ENCODE assay signal across 21 cellular contexts in genomic region chr9:12790883-12791282, GRCh38. TPM values are rescaled to one million over a fixed set of nuclear protein-coding genes. Genes with fewer than 3 reads are reported as not detected.
A peak's percentile ranks its signal among the peaks of the same experiment; 100 is the strongest.
DNase-seq lines count a peak whose midpoint lies in the region; ATAC-seq, FAIRE-seq and TF ChIP-seq lines count a peak whose summit lies in the region.
"Had no signal": no experiment of that assay in that cellular context is flagged by ENCODE, and none has a peak within 500 bp of the region (broad histone marks: within the 10 kb centered on the region; RNA-seq: fewer than 3 reads in every experiment).

No MANE protein-coding gene starts in this region.

- no peak for TF ChIP-seq CTCF in A549 (IDR thresholded peaks at IDR 0.05)
- no peak for TF ChIP-seq CTCF in IMR-90 (conservative IDR thresholded peaks at IDR 0.05; ENCODE audit: low read depth, low read length)
- no peak for TF ChIP-seq CTCF in osteoblast (IDR thresholded peaks at IDR 0.05; ENCODE audit: extremely low read depth, low read depth, low read length)
- TF ChIP-seq CTCF in adrenal gland (IDR thresholded peaks at IDR 0.05): no peak

- in situ Hi-C loops in IMR-90 (cut with MboI; ENCODE audit: low sequenced_read_pairs): no loop called here

- H3K27ac ChIP-seq in A549: peak overlapping the region; percentile 19 to 73; a peak in 5 of 6 replicates
- no peak overlapping the region for H3K27ac ChIP-seq in IMR-90 (ENCODE audit: insufficient read depth, low read length)
- peak overlapping the region; percentile 52 for H3K27ac ChIP-seq in osteoblast (ENCODE audit: low read depth, low read length)
- H3K27ac ChIP-seq in adrenal gland: no peak overlapping the region
- H3K27ac ChIP-seq: BLaER1, RWPE1 had no signal

- H3K79me2 ChIP-seq in osteoblast (ENCODE audit: insufficient read depth, low read length): peaks cover 83% of the 10 kb centered on the region

- H2AK9ac ChIP-seq in IMR-90 (replicated peaks; ENCODE audit: low read depth, low read length, poor library complexity): no peak overlapping the region

- BruUV-seq in IMR-90 (replicated peaks; lab: Mats Ljungman, UMichigan): no TSS peak

- H4K5ac ChIP-seq in IMR-90 (ENCODE audit: low read depth, low read length): peak overlapping the region; percentile 67

- H4K8ac ChIP-seq in IMR-90 (ENCODE audit: low read depth in 2 of 2, low read length in 2 of 2): no peak overlapping the region; a peak in 1 of 4 replicates

- H2BK120ac ChIP-seq in IMR-90 (ENCODE audit: low read depth, low read length): no peak overlapping the region

- H3K4me3 ChIP-seq in A549: no peak overlapping the region
- H3K4me3 ChIP-seq in IMR-90 (ENCODE audit: insufficient read depth, low read depth, low read length): no peak overlapping the region
- H3K4me3 ChIP-seq in osteoblast (ENCODE audit: insufficient read depth, low read length): no peak overlapping the region
- no peak overlapping the region for H3K4me3 ChIP-seq in adrenal gland
- H3K4me3 ChIP-seq: BLaER1 had no signal

- H3K4ac ChIP-seq in IMR-90 (ENCODE audit: low read depth, low read length): no peak overlapping the region; the same call in 1 of the 2 replicates

- no peak overlapping the region for H2AFZ ChIP-seq in IMR-90 (replicated peaks; ENCODE audit: low read length, poor library complexity)
- no peak overlapping the region for H2AFZ ChIP-seq in osteoblast (ENCODE audit: low read length)

- intact Hi-C loops in IMR-90 (cut with micrococcal nuclease): loop anchor here (5.0 kb wide), 1 partner anchor 91 kb away; no protein-coding TSS in a partner anchor
- intact Hi-C loops in adrenal gland (cut with DNase I): no loop called here
- intact Hi-C loops in Right ventricle myocardium inferior (cut with DNase I): no loop called here

- dilution Hi-C loops in IMR-90 (cut with HindIII; ENCODE audit: low sequenced_read_pairs, unreplicated experiment): no loop called here

- no peak overlapping the region for H2BK5ac ChIP-seq in IMR-90 (ENCODE audit: low read depth, low read length, poor library complexity, severe bottlenecking)

- TF ChIP-seq POLR2A in A549 (IDR thresholded peaks at IDR 0.05; ENCODE audit: low read length) (no peak), IMR-90 (IDR thresholded peaks at IDR 0.05; ENCODE audit: low read depth, low read length) (no peak), adrenal gland (IDR thresholded peaks at IDR 0.05) (no peak)

- no peak overlapping the region; the same call in 1 of the 2 replicates for H2BK20ac ChIP-seq in IMR-90 (ENCODE audit: low read depth, low read length)

- 0 out of 2 replicates have a peak, but pooled peaks cover 1% of the 10 kb centered on the region for H3K36me3 ChIP-seq in IMR-90 (ENCODE audit: control insufficient read depth, insufficient read depth, low read length)
- H3K36me3 ChIP-seq in osteoblast (ENCODE audit: insufficient read depth, low read length): no peaks in the 10 kb centered on the region
- no peaks in the 10 kb centered on the region for H3K36me3 ChIP-seq in adrenal gland (replicated peaks in 1 of 2)
- H3K36me3 ChIP-seq: BLaER1 had no signal

- H4K20me1 ChIP-seq in IMR-90 (ENCODE audit: insufficient read depth, low read length): no peaks in the 10 kb centered on the region
- H4K20me1 ChIP-seq in osteoblast (ENCODE audit: insufficient read depth, low read length): no peaks in the 10 kb centered on the region
- H4K20me1 ChIP-seq: BLaER1 had no signal

- H3K27me3 ChIP-seq in IMR-90 (ENCODE audit: control insufficient read depth, insufficient read depth, low read length): no peaks in the 10 kb centered on the region
- H3K27me3 ChIP-seq in osteoblast (ENCODE audit: insufficient read depth, low read length): no peaks in the 10 kb centered on the region
- H3K27me3 ChIP-seq in adrenal gland: no peaks in the 10 kb centered on the region
- H3K27me3 ChIP-seq: BLaER1 had no signal

- H2BK15ac ChIP-seq in IMR-90 (ENCODE audit: low read depth, low read length): 0 out of 3 replicates have a peak overlapping the region, but pooled peaks have one; percentile 77

- POLR2A ChIA-PET in A549 (lab: Yijun Ruan, JAX): no interaction called here
- POLR2A ChIA-PET in IMR-90 (lab: Charles Lee; ENCODE audit: unreplicated experiment): no interaction called here

- WGBS in A549 (ENCODE audit: missing lambda C conversion rate): 60% methylated on average over 3 of the region's 3 CpGs
- WGBS in IMR-90 (ENCODE audit: extremely low coverage in 2 of 2, insufficient read length in 1 of 2), 2 experiments: no CpG with 5 or more reads among the region's 3 CpGs
- WGBS in adrenal gland, 4 donors: 60 to 75% (median 67%) methylated on average over 3 of the region's 3 CpGs

- H3K4me2 ChIP-seq in A549: peak overlapping the region; percentile 73
- no peak overlapping the region for H3K4me2 ChIP-seq in IMR-90 (ENCODE audit: low read depth, low read length)
- H3K4me2 ChIP-seq in osteoblast (ENCODE audit: insufficient read depth, low read length): peak overlapping the region; percentile 23
- H3K4me2 ChIP-seq: BLaER1 had no signal

- DNase-seq in A549 (ENCODE audit: low read depth in 1 of 2, low spot score in 1 of 2) (no peak), IMR-90 (no peak), cerebellar cortex (ENCODE audit: low spot score) (peak; percentile 68), osteoblast (ENCODE audit: insufficient read length, low spot score, missing footprints) (no peak), adrenal gland (no peak), COR-L47 (lab: John Stamatoyannopoulos, UW) (no peak), Right ventricle myocardium inferior (ENCODE audit: missing footprints) (no peak), cerebellar nuclear complex (lab: John Stamatoyannopoulos, UW) (no peak)
- DNase-seq: CD4-positive, alpha-beta memory T cell; DND-41; H7; HFFc6; NCI-H1048; NCI-H1436; NCI-H2081; NCI-H748 treated with DMSO at 0.1 percent for 48 hours; PC-3 had no signal

- FAIRE-seq in A549 (lab: Jason Lieb, UNC): no peak
- FAIRE-seq: D721Med, G401.6 had no signal

- H3K79me1 ChIP-seq in IMR-90 (ENCODE audit: low read depth in 1 of 2, low read length in 2 of 2): peaks cover 6 to 7% of the 10 kb centered on the region in 2 experiments; a peak in 1 of 4 replicates

- peak overlapping the region; percentile 57 for H3K18ac ChIP-seq in IMR-90 (ENCODE audit: low read depth, low read length)

- peaks cover 98% of the 10 kb centered on the region for H3K4me1 ChIP-seq in A549
- H3K4me1 ChIP-seq in IMR-90 (ENCODE audit: control insufficient read depth, insufficient read depth, low read length): 0 out of 2 replicates have a peak, but pooled peaks cover 6% of the 10 kb centered on the region
- H3K4me1 ChIP-seq in osteoblast (ENCODE audit: insufficient read depth, low read length): peaks cover 36% of the 10 kb centered on the region
- peaks cover 0 to 22% of the 10 kb centered on the region in 2 donors for H3K4me1 ChIP-seq in adrenal gland (replicated peaks in 1 of 2)
- H3K4me1 ChIP-seq: BLaER1 had no signal

- 0 out of 2 replicates have a peak overlapping the region, but pooled peaks have one; percentile 30 for H3K14ac ChIP-seq in IMR-90 (replicated peaks; ENCODE audit: low read depth, low read length)

- no peak overlapping the region for H3K23ac ChIP-seq in IMR-90 (ENCODE audit: low read depth, low read length)

- no peak overlapping the region for H3K9ac ChIP-seq in IMR-90 (ENCODE audit: low read depth, low read length)
- H3K9ac ChIP-seq: BLaER1 had no signal

- CTCF ChIA-PET in A549 (lab: Yijun Ruan, JAX): interaction anchor here (2.0 kb wide), 1 partner anchor 15 kb away, joined by 9 read pairs; no protein-coding TSS in a partner anchor
- CTCF ChIA-PET in IMR-90 (lab: Yijun Ruan, JAX): no interaction called here

- no peak for TF ChIP-seq EP300 in A549 (IDR thresholded peaks at IDR 0.05)

- TF ChIP-seq RAD21 in A549 (conservative IDR thresholded peaks at IDR 0.05 in 1 of 2, IDR thresholded peaks at IDR 0.05 in 1 of 2) (no peak), IMR-90 (IDR thresholded peaks at IDR 0.05; ENCODE audit: low read length) (no peak)

- ATAC-seq in A549 (peak in 1 of 2 experiments; percentile 67; a peak in 3 of 6 replicates), IMR-90 (ENCODE audit: low read depth) (no peak), Right ventricle myocardium inferior (no peak)
- ATAC-seq: PC-3 had no signal

- H4K91ac ChIP-seq in IMR-90 (ENCODE audit: insufficient read depth, low read depth, low read length): no peak overlapping the region

- H3K9me3 ChIP-seq in A549 (no peaks in the 10 kb centered on the region), IMR-90 (ENCODE audit: control insufficient read depth, insufficient read depth, low read length) (no peaks in the 10 kb centered on the region), osteoblast (ENCODE audit: low read depth, low read length) (no peaks in the 10 kb centered on the region), adrenal gland (replicated peaks in 1 of 3) (no peaks in the 10 kb centered on the region)
- H3K9me3 ChIP-seq: BLaER1 had no signal

- H3K9me1 ChIP-seq in IMR-90 (ENCODE audit: insufficient read depth, low read length): peaks cover 2% of the 10 kb centered on the region; the same call in 1 of the 2 replicates

- H2AK5ac ChIP-seq in IMR-90 (ENCODE audit: low read depth, low read length): no peak overlapping the region

- no peak overlapping the region for H3K56ac ChIP-seq in IMR-90 (ENCODE audit: extremely low read depth, insufficient read depth, low read length)

TF ChIP-seq in A549, 52 proteins besides CTCF, POLR2A, EP300 and RAD21 (continues in another document):
- TF ChIP-seq GATA3 (IDR thresholded peaks at IDR 0.05; ENCODE audit: borderline replicate concordance) (no peak), KDM5A (IDR thresholded peaks at IDR 0.05) (no peak), HOXB13 (CRISPR knock-in tag; IDR thresholded peaks at IDR 0.05; ENCODE audit: low read depth) (no peak)

TF ChIP-seq in IMR-90, 13 proteins besides CTCF, POLR2A, EP300 and RAD21 (continues in another document):
- TF ChIP-seq RFX5 (IDR thresholded peaks at IDR 0.05; ENCODE audit: low read depth, low read length) (no peak), RCOR1 (IDR thresholded peaks at IDR 0.05; ENCODE audit: insufficient replicate concordance, low read length) (no peak)

RNA-seq across cellular contexts. Expression of gene LURAP1L, which starts 16.1 kb away (rescaled TPM):
- 52.4 and 61.4 TPM in 2 replicates for polyA plus RNA-seq in A549 (2011; rRNA removed)
- polyA plus RNA-seq in A549 (2012; cell fraction: cytosol; rRNA removed): 14.5 and 16.9 TPM in 2 replicates
- 23.0 and 32.1 TPM in 2 replicates for polyA plus RNA-seq in A549 (2012; cell fraction: nucleus; rRNA removed)
- 15.6 to 24.4 TPM (median 23.9 TPM) in 3 replicates for polyA plus RNA-seq in A549 (2017; fragmentation: RNase III; extraction: RNeasy Plus Mini Kit Qiagen cat#74134 plus additional on column Dnase treatment)
- 70.0 and 83.0 TPM in 2 replicates for polyA minus RNA-seq in A549 (2011; rRNA and poly(A)+ RNA removed)
- 6.1 and 7.2 TPM in 2 replicates for total RNA-seq in IMR-90 (2012; rRNA removed)
- polyA plus RNA-seq in IMR-90 (2012; rRNA removed): 8.7 and 10.6 TPM in 2 replicates
- polyA plus RNA-seq in IMR-90 (2012; cell fraction: cytosol; rRNA removed): 8.5 and 11.1 TPM in 2 replicates
- polyA plus RNA-seq in IMR-90 (2012; cell fraction: nucleus; rRNA removed; ENCODE audit: low replicate concordance): 9.1 and 21.8 TPM in 2 replicates
- total RNA-seq in osteoblast: 88.3 and 107 TPM in 2 replicates
- 10 to 100 TPM in 5 of 8 donors, 1 to 10 TPM in 3; 5.3 to 29.0 (median 10.2) TPM for total RNA-seq in adrenal gland
- polyA plus RNA-seq in adrenal gland: 10 to 100 TPM in 2 of 3 donors, 1 to 10 TPM in 1; 8.0 to 20.3 (median 11.5) TPM
- 1.9 TPM for total RNA-seq in Right ventricle myocardium inferior
- total RNA-seq: CD4-positive, alpha-beta memory T cell had no signal
- polyA plus RNA-seq: CD4-positive, alpha-beta memory T cell had no signal

Comparison
In these comparisons a context has a peak if more than half of its experiments do, and no peak if none do; other contexts are left out.
1. H3K27ac ChIP-seq: peak in A549 (2 of 2) and osteoblast (single experiment); none in IMR-90 (single experiment) and adrenal gland (0 of 5).